In genomic region chr15:36966704-36967103, GRCh38 we compare ENCODE assay signal across 28 cellular contexts.
DNase-seq lines count a peak whose midpoint lies in the region; ATAC-seq and TF ChIP-seq lines count a peak whose summit lies in the region.
"Had no signal": no experiment of that assay in that cellular context is flagged by ENCODE, and none has a peak within 500 bp of the region (broad histone marks: within the 10 kb centered on the region; RNA-seq: fewer than 3 reads in every experiment).

No MANE protein-coding gene starts in this region.

- peak; percentile 50 for ATAC-seq in left lobe of liver
- no peak for ATAC-seq in HG03025 (IDR thresholded peaks at IDR 0.05; ENCODE audit: low FRiP score, unreplicated experiment)
- no peak for ATAC-seq in HG03135 (IDR thresholded peaks at IDR 0.05; ENCODE audit: unreplicated experiment)
- ATAC-seq: GM12878, HepG2, K562, Panc1, T-cell had no signal

- no peaks in the 10 kb centered on the region for H3K9me3 ChIP-seq in cardiac muscle cell (ENCODE audit: low read depth)
- H3K9me3 ChIP-seq: BLaER1, Caco-2, MG63, SJCRH30 had no signal

- peaks cover 15% of the 10 kb centered on the region for H3K36me3 ChIP-seq in cardiac muscle cell
- H3K36me3 ChIP-seq: BLaER1, MG63, SJCRH30 had no signal

- peak; percentile 5 for DNase-seq in NCI-H1105 treated with DMSO at 0.1 percent for 48 hours (lab: John Stamatoyannopoulos, UW)
- DNase-seq in NCI-H1105 (lab: John Stamatoyannopoulos, UW) = no peak
- peak; percentile 73 for DNase-seq in NCI-H69 (lab: John Stamatoyannopoulos, UW)
- DNase-seq in cardiac muscle cell (ENCODE audit: low read depth in 1 of 2, low spot score in 1 of 2) = no peak
- DNase-seq in left lobe of liver (ENCODE audit: low spot score) = peak; percentile 45
- no peak for DNase-seq in activated CD4-positive, alpha-beta T cell treated with anti-CD3 and anti-CD28 coated beads, Interleukin-2, amount 50 U/mL, for 4 hours
- DNase-seq: ACHN; Caco-2; CD4-positive, alpha-beta T cell; DMS 273 treated with DMSO at 0.1 percent for 48 hours; DMS79 treated with DMSO at 0.1 percent for 48 hours; GOT3; MG63; NCI-H1436; NCI-H187 treated with DMSO at 0.1 percent for 48 hours; NCI-H2107; NCI-H748 treated with DMSO at 0.1 percent for 48 hours; SJCRH30; T-cell had no signal

- peaks cover 67% of the 10 kb centered on the region for H3K4me1 ChIP-seq in cardiac muscle cell (ENCODE audit: low read depth)
- H3K4me1 ChIP-seq: BLaER1, SJCRH30 had no signal

- H3K27ac ChIP-seq in cardiac muscle cell = peak overlapping the region; percentile 12
- H3K27ac ChIP-seq: 22Rv1, BLaER1, HL-60, SJCRH30 had no signal

- H3K4me3 ChIP-seq in cardiac muscle cell = no peak overlapping the region
- H3K4me3 ChIP-seq: BLaER1, GM12878, K562, MG63, SJCRH30 had no signal

- no peak for TF ChIP-seq CTCF in cardiac muscle cell (IDR thresholded peaks at IDR 0.05; ENCODE audit: low read depth, low read length)

- H3K27me3 ChIP-seq in cardiac muscle cell = no peaks in the 10 kb centered on the region
- H3K27me3 ChIP-seq: BLaER1, MG63, SJCRH30 had no signal

Comparison
In these comparisons a context has a peak if more than half of its experiments do, and no peak if none do; other contexts are left out.
1. DNase-seq: peak in NCI-H1105 treated with DMSO at 0.1 percent for 48 hours (single experiment), NCI-H69 (single experiment) and left lobe of liver (single experiment); none in NCI-H1105 (single experiment), cardiac muscle cell (0 of 2) and activated CD4-positive, alpha-beta T cell treated with anti-CD3 and anti-CD28 coated beads, Interleukin-2, amount 50 U/mL, for 4 hours (0 of 2).